In the genomic region with DNA sequence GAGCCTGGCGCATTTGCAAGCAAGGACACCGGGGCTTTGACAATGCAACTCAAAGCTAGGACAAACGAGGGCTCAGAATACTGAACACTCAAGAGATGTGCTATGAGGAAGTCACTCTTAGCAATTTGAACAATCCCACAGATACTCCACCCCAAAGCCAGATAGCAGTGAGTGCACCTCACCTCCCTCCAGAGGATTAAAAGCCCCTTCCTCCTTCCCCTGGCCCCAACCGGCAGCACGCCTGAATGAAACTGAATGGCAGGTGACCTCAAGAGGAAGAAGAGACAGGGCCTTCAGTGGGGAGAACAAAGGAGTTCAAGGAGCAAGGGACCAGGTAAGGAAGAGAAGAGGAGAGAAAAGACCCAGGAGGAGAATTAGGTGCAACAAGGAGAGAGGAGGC, we compare ENCODE assay signal across 21 cellular contexts. TPM values are rescaled to one million over a fixed set of nuclear protein-coding genes. Genes with fewer than 3 reads are reported as not detected.
"Had no signal": no experiment of that assay in that cellular context is flagged by ENCODE, and none has a peak within 500 bp of the region (broad histone marks: within the 10 kb centered on the region; RNA-seq: fewer than 3 reads in every experiment).

No MANE protein-coding gene starts in this region.

- H3K4me1 ChIP-seq: heart left ventricle, right atrium auricular region, sigmoid colon, uterus had no signal

- H3K36me3 Mint-ChIP-seq: naive B cell had no signal

- H3K9me3 ChIP-seq: heart left ventricle, ovary, right atrium auricular region, sigmoid colon, uterus had no signal

- H3K27me3 ChIP-seq: ovary, right atrium auricular region, sigmoid colon, upper lobe of left lung, uterus had no signal

- H3K4me3 Mint-ChIP-seq: effector memory CD8-positive, alpha-beta T cell; nephron had no signal

- H3K4me1 Mint-ChIP-seq: nephron had no signal

- H3K4me3 ChIP-seq: heart left ventricle, ovary, right atrium auricular region, sigmoid colon, skin epidermis, upper lobe of left lung, uterus had no signal

- H3K27ac Mint-ChIP-seq: effector memory CD8-positive, alpha-beta T cell; nephron had no signal

- FAIRE-seq: frontal cortex had no signal

- H3K9me3 Mint-ChIP-seq: effector memory CD8-positive, alpha-beta T cell; nephron had no signal

- DNase-seq: cortex of kidney; effector memory CD8-positive, alpha-beta T cell; heart left ventricle; hippocampal formation; mesendoderm; naive B cell; ovary; sigmoid colon; stimulated activated CD4-positive, alpha-beta T cell treated with anti-CD3 and anti-CD28 coated beads, Interleukin-12 subunit alpha, Interleukin-12 subunit beta, amount 100 ng/mL, for 4 hours; stimulated activated naive CD4-positive, alpha-beta T cell; upper lobe of left lung; uterus had no signal

- H3K36me3 ChIP-seq: heart left ventricle, ovary, right atrium auricular region, sigmoid colon, upper lobe of left lung, uterus had no signal

- H3K27ac ChIP-seq: heart left ventricle, ovary, right atrium auricular region, sigmoid colon, skin epidermis, upper lobe of left lung, uterus had no signal

RNA-seq across cellular contexts. Expression of gene KRT78, which starts 1.9 kb away (rescaled TPM):
- total RNA-seq: epithelial cell of proximal tubule, frontal cortex, glomerular endothelial cell, heart left ventricle, liver, lung microvascular endothelial cell, posterior vena cava, right atrium auricular region, sigmoid colon, uterus had no signal
- polyA plus RNA-seq: ovary had no signal

RNA-seq across cellular contexts. Expression of gene KRT79, which starts 16.6 kb away (rescaled TPM):
- total RNA-seq: epithelial cell of proximal tubule, frontal cortex, heart left ventricle, liver, lung microvascular endothelial cell, ovary, posterior vena cava, right atrium auricular region, sigmoid colon, uterus had no signal
- polyA plus RNA-seq: liver, ovary had no signal

RNA-seq across cellular contexts. Expression of gene KRT4, which starts 36.8 kb away (rescaled TPM):
- total RNA-seq: epithelial cell of proximal tubule, frontal cortex, glomerular endothelial cell, heart left ventricle, lung microvascular endothelial cell, posterior vena cava, right atrium auricular region, sigmoid colon, uterus had no signal
- polyA plus RNA-seq: ovary had no signal

RNA-seq across cellular contexts. Expression of gene KRT8, which starts 54.2 kb away (rescaled TPM):
- total RNA-seq: frontal cortex had no signal

RNA-seq across cellular contexts. Expression of gene KRT3, which starts 54.8 kb away (rescaled TPM):
- total RNA-seq: frontal cortex, heart left ventricle, liver, lung microvascular endothelial cell, ovary, posterior vena cava, right atrium auricular region, sigmoid colon, upper lobe of left lung, uterus had no signal
- polyA plus RNA-seq: heart left ventricle, liver, ovary, sigmoid colon had no signal
